ENCODE assay signal across 31 cellular contexts in the genomic region with DNA sequence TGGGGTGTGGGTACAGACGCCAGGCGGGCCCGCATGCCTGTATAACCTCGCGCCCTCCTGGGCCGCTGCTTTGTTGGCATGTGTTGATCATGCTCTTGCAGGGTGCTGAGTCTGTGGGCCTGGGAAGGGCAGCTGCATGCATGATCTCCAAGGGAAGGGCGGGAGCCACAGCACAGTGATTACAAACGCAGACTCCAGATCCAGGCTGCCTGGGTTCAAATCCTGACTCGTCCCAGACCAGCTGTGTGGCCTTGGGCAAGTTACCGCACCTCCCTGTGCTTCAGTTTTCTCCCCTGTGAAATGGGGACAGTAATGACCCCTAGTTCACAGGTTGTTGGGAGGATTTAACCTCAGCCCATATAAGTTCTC. TPM values are rescaled to one million over a fixed set of nuclear protein-coding genes. Genes with fewer than 3 reads are reported as not detected.
"Had no signal": no experiment of that assay in that cellular context is flagged by ENCODE, and none has a peak within 500 bp of the region (broad histone marks: within the 10 kb centered on the region; RNA-seq: fewer than 3 reads in every experiment).

No MANE protein-coding gene starts in this region.

- H3K27me3 ChIP-seq: adrenal gland, body of pancreas, colonic mucosa, pancreas, thyroid gland had no signal

- H3K36me3 Mint-ChIP-seq: activated naive CD8-positive, alpha-beta T cell treated with anti-CD3 and anti-CD28 coated beads for 36 hours; immature natural killer cell; WTC11 had no signal

- H3K4me1 Mint-ChIP-seq: activated CD4-positive, alpha-beta T cell treated with anti-CD3 and anti-CD28 coated beads for 36 hours; activated naive CD8-positive, alpha-beta T cell treated with anti-CD3 and anti-CD28 coated beads for 36 hours; immature natural killer cell; T-helper 17 cell had no signal

- ATAC-seq: activated CD4-positive, alpha-beta T cell treated with anti-CD3 and anti-CD28 coated beads for 36 hours; body of pancreas; pancreas; stimulated activated naive B cell treated with anti-CD40 and anti-IgM and Interleukin-4, amounts not matched to agents 10 μg/mL and 1 μg/mL and 100 μg/mL, for 72 hours; T-helper 17 cell had no signal

- H3K9me3 Mint-ChIP-seq: activated naive CD4-positive, alpha-beta T cell treated with anti-CD3 and anti-CD28 coated beads for 36 hours; activated naive CD8-positive, alpha-beta T cell treated with anti-CD3 and anti-CD28 coated beads for 36 hours; activated T-helper 1 cell treated with anti-CD3 and anti-CD28 coated beads, Interleukin-12 subunit alpha, Interleukin-12 subunit beta, Interleukin-2, Interleukin-4 antibody, amounts not matched to agents 30 ng/mL and 10 ng/mL and 1 ng/mL, durations not matched to agents 14 hours and 24 hours and 36 hours; immature natural killer cell; nephron progenitor cell; stimulated activated naive B cell treated with anti-CD40 and anti-IgM and Interleukin-4, amounts not matched to agents 10 μg/mL and 1 μg/mL and 100 μg/mL, for 72 hours; WTC11 had no signal

- H3K36me3 ChIP-seq: adrenal gland, colonic mucosa, pancreas, prostate gland, thyroid gland had no signal

- H3K4me1 ChIP-seq: adrenal gland, body of pancreas, colonic mucosa, pancreas, prostate gland, thyroid gland had no signal

- H3K27ac Mint-ChIP-seq: activated CD4-positive, alpha-beta T cell treated with anti-CD3 and anti-CD28 coated beads for 36 hours; activated naive CD4-positive, alpha-beta T cell treated with anti-CD3 and anti-CD28 coated beads for 36 hours; activated naive CD8-positive, alpha-beta T cell treated with anti-CD3 and anti-CD28 coated beads for 36 hours; activated T-helper 1 cell treated with anti-CD3 and anti-CD28 coated beads, Interleukin-12 subunit alpha, Interleukin-12 subunit beta, Interleukin-2, Interleukin-4 antibody, amounts not matched to agents 30 ng/mL and 10 ng/mL and 1 ng/mL, durations not matched to agents 14 hours and 24 hours and 36 hours; immature natural killer cell; stimulated activated naive B cell treated with anti-CD40 and anti-IgM and Interleukin-4, amounts not matched to agents 10 μg/mL and 1 μg/mL and 100 μg/mL, for 72 hours; T-helper 17 cell; WTC11 had no signal

- H3K4me3 ChIP-seq: adrenal gland, body of pancreas, colonic mucosa, lower lobe of right lung, pancreas, prostate gland, stomach, thyroid gland had no signal

- H3K27me3 Mint-ChIP-seq: stimulated activated naive B cell treated with anti-CD40 and anti-IgM and Interleukin-4, amounts not matched to agents 10 μg/mL and 1 μg/mL and 100 μg/mL, for 72 hours had no signal

- H3K9me3 ChIP-seq: adrenal gland, body of pancreas, colonic mucosa, lower lobe of right lung, pancreas, prostate gland, stomach, thyroid gland had no signal

- DNase-seq: activated CD4-positive, alpha-beta T cell treated with anti-CD3 and anti-CD28 coated beads for 36 hours; activated CD8-positive, alpha-beta memory T cell treated with anti-CD3 and anti-CD28 coated beads, Interleukin-2, amount 50 U/mL, for 4 hours; activated effector memory CD4-positive, alpha-beta T cell treated with anti-CD3 and anti-CD28 coated beads, Interleukin-2, amount 50 U/mL, for 16 hours; activated naive CD4-positive, alpha-beta T cell treated with anti-CD3 and anti-CD28 coated beads for 36 hours; activated naive CD8-positive, alpha-beta T cell treated with anti-CD3 and anti-CD28 coated beads for 36 hours; activated T-cell treated with anti-CD3 and anti-CD28 coated beads, Interleukin-2, amount 50 U/mL, for 1 hour; aorta; body of pancreas; cerebellar nuclear complex; colonic mucosa; effector CD8-positive, alpha-beta T cell; hypothalamus; immature natural killer cell; kidney; lower lobe of right lung; mesenchymal stem cell; nephron progenitor cell; pancreas; retina; stimulated activated CD4-positive, alpha-beta T cell treated with anti-CD3 and anti-CD28 coated beads, Interleukin-15, amount 100 ng/mL, for 24 hours; stimulated activated CD4-positive, alpha-beta T cell treated with anti-CD3 and anti-CD28 coated beads, Interleukin-2, amount 100 ng/mL, for 24 hours; stimulated activated naive B cell treated with anti-CD40 and anti-IgM and Interleukin-4, amounts not matched to agents 10 μg/mL and 1 μg/mL and 100 μg/mL, for 72 hours; stomach; SW 1271; T-helper 17 cell; thyroid gland had no signal

- H3K4me3 Mint-ChIP-seq: activated CD4-positive, alpha-beta T cell treated with anti-CD3 and anti-CD28 coated beads for 36 hours; activated naive CD4-positive, alpha-beta T cell treated with anti-CD3 and anti-CD28 coated beads for 36 hours; activated naive CD8-positive, alpha-beta T cell treated with anti-CD3 and anti-CD28 coated beads for 36 hours; activated T-helper 1 cell treated with anti-CD3 and anti-CD28 coated beads, Interleukin-12 subunit alpha, Interleukin-12 subunit beta, Interleukin-2, Interleukin-4 antibody, amounts not matched to agents 30 ng/mL and 10 ng/mL and 1 ng/mL, durations not matched to agents 14 hours and 24 hours and 36 hours; immature natural killer cell; nephron progenitor cell; stimulated activated naive B cell treated with anti-CD40 and anti-IgM and Interleukin-4, amounts not matched to agents 10 μg/mL and 1 μg/mL and 100 μg/mL, for 72 hours; T-helper 17 cell; WTC11 had no signal

- H3K27ac ChIP-seq: adrenal gland, body of pancreas, colonic mucosa, epithelial cell of prostate, lower lobe of right lung, pancreas, prostate gland, stomach, thyroid gland had no signal

RNA-seq across cellular contexts. Expression of a gene that starts 24.0 kb away (rescaled TPM):
- total RNA-seq: activated naive CD4-positive, alpha-beta T cell treated with anti-CD3 and anti-CD28 coated beads for 36 hours had no signal
